Comparison of ENCODE assay signal across 8 cellular contexts in genomic region chr3:153291052-153291689, GRCh38.
DNase-seq lines count a peak whose midpoint lies in the region; ATAC-seq and TF ChIP-seq lines count a peak whose summit lies in the region.

No MANE protein-coding gene starts in this region.

- no peaks in the 10 kb centered on the region for H3F3A ChIP-seq in neural cell (ENCODE audit: insufficient read depth, low read length, poor library complexity, severe bottlenecking)

- H3K4me3 ChIP-seq in heart left ventricle (no peak overlapping the region), right atrium auricular region (no peak overlapping the region), choroid plexus epithelial cell (ENCODE audit: low read depth, low read length) (no peak overlapping the region), neural cell (ENCODE audit: low read length) (no peak overlapping the region)

- H3K9me3 ChIP-seq in heart left ventricle (no peaks in the 10 kb centered on the region), right atrium auricular region (no peaks in the 10 kb centered on the region), neural cell (ENCODE audit: low read length) (no peaks in the 10 kb centered on the region)

- no peaks in the 10 kb centered on the region for H3K36me3 ChIP-seq in heart left ventricle
- no peaks in the 10 kb centered on the region for H3K36me3 ChIP-seq in right atrium auricular region
- H3K36me3 ChIP-seq in neural cell (ENCODE audit: insufficient read depth, low read length): no peaks in the 10 kb centered on the region

- TF ChIP-seq POLR2A in heart left ventricle (IDR thresholded peaks at IDR 0.05): no peak

- H3K27me3 ChIP-seq in heart left ventricle (no peaks in the 10 kb centered on the region), right atrium auricular region (no peaks in the 10 kb centered on the region), neural cell (ENCODE audit: insufficient read depth, low read depth, low read length) (no peaks in the 10 kb centered on the region)

- no peak overlapping the region for H3K9ac ChIP-seq in neural cell (ENCODE audit: low read length)

- WGBS in heart left ventricle, 4 donors: 45 to 61% (median 46%) methylated on average over 3 of the region's 3 CpGs

- H3K4me1 ChIP-seq in heart left ventricle (peaks cover 0 to 52% (median 0%) of the 10 kb centered on the region in 12 donors), right atrium auricular region (peaks cover 0 to 7% of the 10 kb centered on the region in 2 donors)

- H3K4me2 ChIP-seq in neural cell (ENCODE audit: low read length): no peak overlapping the region

- H4K20me1 ChIP-seq in neural cell (ENCODE audit: insufficient read depth): no peaks in the 10 kb centered on the region

- H3K27ac ChIP-seq in heart left ventricle: peak overlapping the region in 1 of 12 donors; percentile 42
- H3K27ac ChIP-seq in right atrium auricular region: no peak overlapping the region
- no peak overlapping the region for H3K27ac ChIP-seq in neural cell (ENCODE audit: low read length)

- no peak for TF ChIP-seq RAD21 in neural cell (conservative IDR thresholded peaks at IDR 0.05)

- intact Hi-C loops in heart left ventricle (cut with DNase I): loop anchor here in 4 of 10 donors (2.0 to 10.0 kb wide), 6 partner anchors 126 to 474 kb away; partner anchors contain the start of gene RAP2B (in 1 of the 4)

- no peaks in the 10 kb centered on the region for H3K9me2 ChIP-seq in neural cell (ENCODE audit: insufficient read depth, low read length)

- DNase-seq in heart left ventricle (no peak), right atrium auricular region (ENCODE audit: low spot score) (no peak), NCI-H1105 treated with DMSO at 0.1 percent for 48 hours (lab: John Stamatoyannopoulos, UW) (peak; percentile 53), choroid plexus epithelial cell (ENCODE audit: low read depth) (peak; percentile 69), GM19240 (ENCODE audit: insufficient read length, low spot score) (no peak), NCI-H2227 (lab: John Stamatoyannopoulos, UW; ENCODE audit: unreplicated experiment) (no peak)

- no peak overlapping the region for H2AFZ ChIP-seq in neural cell (ENCODE audit: low read depth, low read length)

- H3K79me2 ChIP-seq in neural cell (replicated peaks; ENCODE audit: insufficient read depth, low read length): no peaks in the 10 kb centered on the region

- peak in 11 of 12 donors; percentile 9 to 60 (median 40) for TF ChIP-seq CTCF in heart left ventricle (IDR thresholded peaks at IDR 0.05)
- TF ChIP-seq CTCF in right atrium auricular region (IDR thresholded peaks at IDR 0.05): peak in 1 of 2 donors; percentile 56
- TF ChIP-seq CTCF in choroid plexus epithelial cell (conservative IDR thresholded peaks at IDR 0.05; ENCODE audit: low read depth, low read length): peak; percentile 76
- peak; percentile 16 for TF ChIP-seq CTCF in neural cell (IDR thresholded peaks at IDR 0.05; ENCODE audit: poor library complexity, severe bottlenecking)

- ATAC-seq in heart left ventricle (peak in 1 of 4 donors; percentile 57), esophagus mucosa (no peak)

- no peak for TF ChIP-seq EP300 in neural cell (conservative IDR thresholded peaks at IDR 0.05; ENCODE audit: poor library complexity, severe bottlenecking)

TF ChIP-seq in neural cell, 6 proteins besides CTCF, POLR2A, EP300 and RAD21:
- TF ChIP-seq, protein P1, sequence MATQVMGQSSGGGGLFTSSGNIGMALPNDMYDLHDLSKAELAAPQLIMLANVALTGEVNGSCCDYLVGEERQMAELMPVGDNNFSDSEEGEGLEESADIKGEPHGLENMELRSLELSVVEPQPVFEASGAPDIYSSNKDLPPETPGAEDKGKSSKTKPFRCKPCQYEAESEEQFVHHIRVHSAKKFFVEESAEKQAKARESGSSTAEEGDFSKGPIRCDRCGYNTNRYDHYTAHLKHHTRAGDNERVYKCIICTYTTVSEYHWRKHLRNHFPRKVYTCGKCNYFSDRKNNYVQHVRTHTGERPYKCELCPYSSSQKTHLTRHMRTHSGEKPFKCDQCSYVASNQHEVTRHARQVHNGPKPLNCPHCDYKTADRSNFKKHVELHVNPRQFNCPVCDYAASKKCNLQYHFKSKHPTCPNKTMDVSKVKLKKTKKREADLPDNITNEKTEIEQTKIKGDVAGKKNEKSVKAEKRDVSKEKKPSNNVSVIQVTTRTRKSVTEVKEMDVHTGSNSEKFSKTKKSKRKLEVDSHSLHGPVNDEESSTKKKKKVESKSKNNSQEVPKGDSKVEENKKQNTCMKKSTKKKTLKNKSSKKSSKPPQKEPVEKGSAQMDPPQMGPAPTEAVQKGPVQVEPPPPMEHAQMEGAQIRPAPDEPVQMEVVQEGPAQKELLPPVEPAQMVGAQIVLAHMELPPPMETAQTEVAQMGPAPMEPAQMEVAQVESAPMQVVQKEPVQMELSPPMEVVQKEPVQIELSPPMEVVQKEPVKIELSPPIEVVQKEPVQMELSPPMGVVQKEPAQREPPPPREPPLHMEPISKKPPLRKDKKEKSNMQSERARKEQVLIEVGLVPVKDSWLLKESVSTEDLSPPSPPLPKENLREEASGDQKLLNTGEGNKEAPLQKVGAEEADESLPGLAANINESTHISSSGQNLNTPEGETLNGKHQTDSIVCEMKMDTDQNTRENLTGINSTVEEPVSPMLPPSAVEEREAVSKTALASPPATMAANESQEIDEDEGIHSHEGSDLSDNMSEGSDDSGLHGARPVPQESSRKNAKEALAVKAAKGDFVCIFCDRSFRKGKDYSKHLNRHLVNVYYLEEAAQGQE (IDR thresholded peaks at IDR 0.05; ENCODE audit: borderline replicate concordance): no peak
- no peak for TF ChIP-seq MXI1 (conservative IDR thresholded peaks at IDR 0.05; ENCODE audit: poor library complexity, severe bottlenecking)
- TF ChIP-seq SMC3 (conservative IDR thresholded peaks at IDR 0.05; ENCODE audit: poor library complexity): no peak
- no peak for TF ChIP-seq EZH2 (IDR thresholded peaks at IDR 0.05; ENCODE audit: borderline replicate concordance, insufficient read depth, low read length, poor library complexity, severe bottlenecking)
- TF ChIP-seq TAF1 (IDR thresholded peaks at IDR 0.05; ENCODE audit: low read depth): no peak
- TF ChIP-seq POLR2AphosphoS5 (IDR thresholded peaks at IDR 0.05): no peak

Comparison
In these comparisons a context has a peak if more than half of its experiments do, and no peak if none do; other contexts are left out.
1. DNase-seq: peak in NCI-H1105 treated with DMSO at 0.1 percent for 48 hours (single experiment) and choroid plexus epithelial cell (single experiment); none in heart left ventricle (0 of 5), right atrium auricular region (single experiment), GM19240 (single experiment) and NCI-H2227 (single experiment).